14 cellular contexts compared by ENCODE assay signal in genomic region chr11:72649215-72649976, GRCh38.
DNase-seq lines count a peak whose midpoint lies in the region; ATAC-seq and FAIRE-seq lines count a peak whose summit lies in the region.
"Had no signal": no experiment of that assay in that cellular context is flagged by ENCODE, and none has a peak within 500 bp of the region (broad histone marks: within the 10 kb centered on the region; RNA-seq: fewer than 3 reads in every experiment).

No MANE protein-coding gene starts in this region.

- peak overlapping the region; percentile 34 for H3K27ac ChIP-seq in angular gyrus (ENCODE audit: low read depth, low read length)
- H3K27ac ChIP-seq: BLaER1 treated with 17β-estradiol and CSF1 and Interleukin-3, amounts not matched to agents 10 nM and 100 nM had no signal

- ATAC-seq in GM19467 (IDR thresholded peaks at IDR 0.05; ENCODE audit: unreplicated experiment) = no peak
- ATAC-seq: CD8-positive, alpha-beta T cell had no signal

- no peak for DNase-seq in HTR-8/SVneo (ENCODE audit: insufficient read length, low spot score)
- peak in 27 of 42 donors; percentile 40 to 90 (median 65) for DNase-seq in head of caudate nucleus
- peak; percentile 69 for DNase-seq in putamen (ENCODE audit: low spot score)
- DNase-seq in NCI-H2029 treated with DMSO at 0.1 percent for 48 hours (lab: John Stamatoyannopoulos, UW) = no peak
- no peak for DNase-seq in NCI-H82 treated with DMSO at 0.1 percent for 48 hours (lab: John Stamatoyannopoulos, UW; ENCODE audit: unreplicated experiment)
- DNase-seq: Calu3, DMS79 treated with DMSO at 0.1 percent for 48 hours, GF-D8, H9 had no signal

- peak; percentile 54 for FAIRE-seq in HTR-8/SVneo (lab: Jason Lieb, UNC)
- FAIRE-seq: H1 had no signal

- intact Hi-C loops in head of caudate nucleus (cut with DNase I) = no loop called here

Comparison
In these comparisons a context has a peak if more than half of its experiments do, and no peak if none do; other contexts are left out.
1. DNase-seq: peak in head of caudate nucleus (27 of 42) and putamen (single experiment); none in HTR-8/SVneo (single experiment), NCI-H2029 treated with DMSO at 0.1 percent for 48 hours (single experiment) and NCI-H82 treated with DMSO at 0.1 percent for 48 hours (single experiment).